ENCODE assay signal across 34 cellular contexts in genomic region chr20:51083447-51083846, GRCh38.
"Had no signal": no experiment of that assay in that cellular context is flagged by ENCODE, and none has a peak within 500 bp of the region (broad histone marks: within the 10 kb centered on the region; RNA-seq: fewer than 3 reads in every experiment).

No MANE protein-coding gene starts in this region.

- H3K4me1 ChIP-seq: adrenal gland, body of pancreas, esophagus squamous epithelium had no signal

- H3K27me3 ChIP-seq: adrenal gland, body of pancreas had no signal

- H3K9me3 ChIP-seq: adrenal gland, body of pancreas, esophagus squamous epithelium, gastroesophageal sphincter had no signal

- H3K27ac ChIP-seq: adrenal gland, body of pancreas, epithelial cell of prostate, esophagus squamous epithelium, gastroesophageal sphincter, VCaP had no signal

- H3K4me3 ChIP-seq: adrenal gland, body of pancreas, esophagus squamous epithelium, gastroesophageal sphincter had no signal

- H3K4me1 Mint-ChIP-seq: activated CD4-positive, alpha-beta memory T cell treated with anti-CD3 and anti-CD28 coated beads, Interleukin-2, amount 10 ng/mL, durations not matched to agents 7 days and 5 days; activated CD4-positive, alpha-beta T cell treated with anti-CD3 and anti-CD28 coated beads, Interleukin-2, amount 10 ng/mL, durations not matched to agents 7 days and 5 days; activated naive CD4-positive, alpha-beta T cell treated with anti-CD3 and anti-CD28 coated beads, Interleukin-2, amount 50 U/mL, for 24 hours; activated naive CD8-positive, alpha-beta T cell treated with anti-CD3 and anti-CD28 coated beads for 36 hours had no signal

- H3K4me3 Mint-ChIP-seq: activated CD4-positive, alpha-beta memory T cell treated with anti-CD3 and anti-CD28 coated beads, Interleukin-2, amount 10 ng/mL, durations not matched to agents 7 days and 5 days; activated CD4-positive, alpha-beta T cell treated with anti-CD3 and anti-CD28 coated beads, Interleukin-2, amount 10 ng/mL, durations not matched to agents 7 days and 5 days; activated naive CD4-positive, alpha-beta T cell treated with anti-CD3 and anti-CD28 coated beads for 36 hours; activated naive CD4-positive, alpha-beta T cell treated with anti-CD3 and anti-CD28 coated beads, Interleukin-2, amount 50 U/mL, for 24 hours; activated naive CD8-positive, alpha-beta T cell treated with anti-CD3 and anti-CD28 coated beads for 36 hours; activated naive CD8-positive, alpha-beta T cell treated with anti-CD3 and anti-CD28 coated beads, Interleukin-2, amount 50 U/mL, for 24 hours; activated T-helper 1 cell treated with anti-CD3 and anti-CD28 coated beads, Interleukin-12 subunit alpha, Interleukin-12 subunit beta, Interleukin-2, Interleukin-4 antibody, amounts not matched to agents 30 ng/mL and 10 ng/mL and 1 ng/mL, durations not matched to agents 14 hours and 24 hours and 36 hours; effector memory CD8-positive, alpha-beta T cell; WTC11 had no signal

- H3K27ac Mint-ChIP-seq: activated CD4-positive, alpha-beta memory T cell treated with anti-CD3 and anti-CD28 coated beads, Interleukin-2, amount 10 ng/mL, durations not matched to agents 7 days and 5 days; activated CD4-positive, alpha-beta T cell treated with anti-CD3 and anti-CD28 coated beads, Interleukin-2, amount 10 ng/mL, durations not matched to agents 7 days and 5 days; activated naive CD4-positive, alpha-beta T cell treated with anti-CD3 and anti-CD28 coated beads for 36 hours; activated naive CD4-positive, alpha-beta T cell treated with anti-CD3 and anti-CD28 coated beads, Interleukin-2, amount 50 U/mL, for 24 hours; activated naive CD8-positive, alpha-beta T cell treated with anti-CD3 and anti-CD28 coated beads for 36 hours; activated naive CD8-positive, alpha-beta T cell treated with anti-CD3 and anti-CD28 coated beads, Interleukin-2, amount 50 U/mL, for 24 hours; activated T-helper 1 cell treated with anti-CD3 and anti-CD28 coated beads, Interleukin-12 subunit alpha, Interleukin-12 subunit beta, Interleukin-2, Interleukin-4 antibody, amounts not matched to agents 30 ng/mL and 10 ng/mL and 1 ng/mL, durations not matched to agents 14 hours and 24 hours and 36 hours; activated T-helper 2 cell treated with anti-CD3 and anti-CD28 coated beads, Interferon-gamma antibody, Interleukin-2, Interleukin-4, amounts not matched to agents 10 μg/mL and 5 μg/mL and 100 μg/mL, durations not matched to agents 14 hours and 24 hours and 36 hours; effector memory CD8-positive, alpha-beta T cell had no signal

- H3K36me3 Mint-ChIP-seq: activated naive CD4-positive, alpha-beta T cell treated with anti-CD3 and anti-CD28 coated beads, Interleukin-2, amount 50 U/mL, for 24 hours; activated naive CD8-positive, alpha-beta T cell treated with anti-CD3 and anti-CD28 coated beads for 36 hours; WTC11 had no signal

- DNase-seq: activated CD4-positive, alpha-beta memory T cell treated with anti-CD3 and anti-CD28 coated beads, Interleukin-2, amount 10 ng/mL, durations not matched to agents 7 days and 5 days; activated CD4-positive, alpha-beta T cell treated with anti-CD3 and anti-CD28 coated beads for 1 hour; activated CD4-positive, alpha-beta T cell treated with anti-CD3 and anti-CD28 coated beads for 4 hours; activated CD4-positive, alpha-beta T cell treated with anti-CD3 and anti-CD28 coated beads, Interleukin-2, amount 10 ng/mL, durations not matched to agents 7 days and 5 days; activated CD4-positive, alpha-beta T cell treated with anti-CD3 and anti-CD28 coated beads, Interleukin-2, amount 50 U/mL, for 4 hours; activated effector memory CD4-positive, alpha-beta T cell treated with anti-CD3 and anti-CD28 coated beads, Interleukin-2, amount 50 U/mL, for 16 hours; activated naive CD4-positive, alpha-beta T cell treated with anti-CD3 and anti-CD28 coated beads for 36 hours; activated naive CD8-positive, alpha-beta T cell treated with anti-CD3 and anti-CD28 coated beads for 36 hours; activated naive CD8-positive, alpha-beta T cell treated with anti-CD3 and anti-CD28 coated beads, Interleukin-2, amount 50 U/mL, for 24 hours; activated T-cell treated with anti-CD3 and anti-CD28 coated beads, Interleukin-2, amount 50 U/mL, for 1 hour; activated T-cell treated with anti-CD3 and anti-CD28 coated beads, Interleukin-2, amount 50 U/mL, for 48 hours; adrenal gland; amygdala; aorta; body of pancreas; caudate nucleus; cortex of kidney; dermis blood vessel endothelial cell; effector CD4-positive, alpha-beta T cell; effector memory CD8-positive, alpha-beta T cell; esophagus squamous epithelium; foreskin melanocyte; T-helper 2 cell had no signal

- FAIRE-seq: colon, endometrium, endothelial cell of umbilical vein, TTC549 had no signal

- H3K9me3 Mint-ChIP-seq: activated CD4-positive, alpha-beta memory T cell treated with anti-CD3 and anti-CD28 coated beads, Interleukin-2, amount 10 ng/mL, durations not matched to agents 7 days and 5 days; activated CD4-positive, alpha-beta T cell treated with anti-CD3 and anti-CD28 coated beads, Interleukin-2, amount 10 ng/mL, durations not matched to agents 7 days and 5 days; activated naive CD4-positive, alpha-beta T cell treated with anti-CD3 and anti-CD28 coated beads for 36 hours; activated naive CD4-positive, alpha-beta T cell treated with anti-CD3 and anti-CD28 coated beads, Interleukin-2, amount 50 U/mL, for 24 hours; activated naive CD8-positive, alpha-beta T cell treated with anti-CD3 and anti-CD28 coated beads for 36 hours; activated naive CD8-positive, alpha-beta T cell treated with anti-CD3 and anti-CD28 coated beads, Interleukin-2, amount 50 U/mL, for 24 hours; activated T-helper 1 cell treated with anti-CD3 and anti-CD28 coated beads, Interleukin-12 subunit alpha, Interleukin-12 subunit beta, Interleukin-2, Interleukin-4 antibody, amounts not matched to agents 30 ng/mL and 10 ng/mL and 1 ng/mL, durations not matched to agents 14 hours and 24 hours and 36 hours; activated T-helper 2 cell treated with anti-CD3 and anti-CD28 coated beads, Interferon-gamma antibody, Interleukin-2, Interleukin-4, amounts not matched to agents 10 μg/mL and 5 μg/mL and 100 μg/mL, durations not matched to agents 14 hours and 24 hours and 36 hours; effector memory CD8-positive, alpha-beta T cell had no signal

- ATAC-seq: body of pancreas; effector memory CD8-positive, alpha-beta T cell; gastroesophageal sphincter; WTC11 had no signal

- H3K36me3 ChIP-seq: adrenal gland, esophagus squamous epithelium, gastroesophageal sphincter had no signal
